ENCODE assay signal across 29 cellular contexts in genomic region chr3:53536282-53536681, GRCh38. TPM values are rescaled to one million over a fixed set of nuclear protein-coding genes. Genes with fewer than 3 reads are reported as not detected.
"Had no signal": no experiment of that assay in that cellular context is flagged by ENCODE, and none has a peak within 500 bp of the region (broad histone marks: within the 10 kb centered on the region; RNA-seq: fewer than 3 reads in every experiment).

No MANE protein-coding gene starts in this region.

- H3K27ac ChIP-seq: left lung, lower lobe of right lung, pancreas, prostate gland, skin epidermis, stomach, suprapubic skin, thoracic aorta, tibial artery, upper lobe of right lung had no signal

- H3K27me3 ChIP-seq: left lung, pancreas, stomach, suprapubic skin, tibial artery, upper lobe of right lung had no signal

- H3K4me1 ChIP-seq: lower lobe of right lung, pancreas, tibial artery, upper lobe of right lung had no signal

- H3K4me3 ChIP-seq: left lung, lower lobe of right lung, pancreas, prostate gland, skin epidermis, stomach, suprapubic skin, thoracic aorta, tibial artery, upper lobe of right lung had no signal

- H3K9me3 ChIP-seq: left lung, lower lobe of right lung, pancreas, prostate gland, stomach, suprapubic skin, thoracic aorta, tibial artery, upper lobe of right lung had no signal

- H3K36me3 ChIP-seq: left lung, lower lobe of right lung, pancreas, prostate gland, stomach, suprapubic skin, thoracic aorta, tibial artery, upper lobe of right lung had no signal

- ATAC-seq: left colon; left lung; lower lobe of right lung; natural killer cell; pancreas; right cardiac atrium; sciatic nerve; stimulated activated naive B cell treated with anti-CD40 and anti-IgM and Interleukin-4, amounts not matched to agents 10 μg/mL and 1 μg/mL and 100 μg/mL, for 72 hours; stimulated activated naive CD8-positive, alpha-beta T cell treated with anti-CD3 and anti-CD28 coated beads, Interleukin-15, Interleukin-2, amounts not matched to agents 100 U/mL and 50 U/mL, for 24 hours; upper lobe of right lung had no signal

- DNase-seq: hypothalamus; immature natural killer cell; kidney; left colon; left lung; lower lobe of right lung; mammary epithelial cell; mesenchymal stem cell; naive B cell; natural killer cell; pancreas; posterior cingulate gyrus; retina; right cardiac atrium; stimulated activated CD4-positive, alpha-beta T cell treated with anti-CD3 and anti-CD28 coated beads, Interleukin-12 subunit alpha, Interleukin-12 subunit beta, amount 100 ng/mL, for 4 hours; stimulated activated CD4-positive, alpha-beta T cell treated with anti-CD3 and anti-CD28 coated beads, Interleukin-15, amount 100 ng/mL, for 24 hours; stimulated activated CD4-positive, alpha-beta T cell treated with anti-CD3 and anti-CD28 coated beads, Interleukin-2, amount 100 ng/mL, for 24 hours; stimulated activated CD4-positive, alpha-beta T cell treated with anti-CD3 and anti-CD28 coated beads, Interleukin-4, amount 100 ng/mL, for 1 hour; stimulated activated naive B cell treated with anti-CD40 and anti-IgM and Interleukin-4, amounts not matched to agents 10 μg/mL and 1 μg/mL and 100 μg/mL, for 72 hours; stimulated activated naive CD8-positive, alpha-beta T cell treated with anti-CD3 and anti-CD28 coated beads, Interleukin-15, Interleukin-2, amounts not matched to agents 100 U/mL and 50 U/mL, for 24 hours; stomach; tibial artery; trophoblast cell; upper lobe of right lung had no signal

RNA-seq across cellular contexts. Expression of gene CACNA1D, which starts 41.9 kb away (rescaled TPM):
- polyA plus RNA-seq: immature natural killer cell had no signal
